Comparison of ENCODE assay signal across 1 cellular context in genomic region chr6:130841128-130841728, GRCh38.
TF ChIP-seq lines count a peak whose summit lies in the region.

No MANE protein-coding gene starts in this region.

TF ChIP-seq in liver, 16 proteins besides CTCF, POLR2A, EP300 and RAD21 (continued from another document):
- TF ChIP-seq REST (IDR thresholded peaks at IDR 0.05) (no peak), EGR1 (IDR thresholded peaks at IDR 0.05; ENCODE audit: low read depth in 2 of 2) (no peak), HNF4G (IDR thresholded peaks at IDR 0.05) (no peak)
